ENCODE assay signal across 8 cellular contexts in genomic region chr19:55654323-55654832, GRCh38. TPM values are rescaled to one million over a fixed set of nuclear protein-coding genes. Genes with fewer than 3 reads are reported as not detected.
DNase-seq lines count a peak whose midpoint lies in the region; ATAC-seq, FAIRE-seq and TF ChIP-seq lines count a peak whose summit lies in the region.

No MANE protein-coding gene starts in this region.

- H3K9ac ChIP-seq in astrocyte (ENCODE audit: low read length) = peak overlapping the region; percentile 99

- H3K27ac ChIP-seq in astrocyte (ENCODE audit: low read depth, low read length) (peak overlapping the region; percentile 99), right atrium auricular region (peak overlapping the region; percentile 97 to 99), prostate gland (peak overlapping the region; percentile 98 to 99)

- peak; percentile 35 for ATAC-seq in GM18499 (IDR thresholded peaks at IDR 0.05; ENCODE audit: insufficient read depth, unreplicated experiment)
- peak; percentile 56 for ATAC-seq in HG02970 (IDR thresholded peaks at IDR 0.05; ENCODE audit: low FRiP score, unreplicated experiment)

- no peaks in the 10 kb centered on the region for H3K9me3 Mint-ChIP-seq in T-helper 2 cell treated with Interferon-gamma antibody and Interleukin-4, amounts not matched to agents 5 μg/mL and 100 μg/mL, for 36 hours
- no peaks in the 10 kb centered on the region for H3K9me3 Mint-ChIP-seq in astrocyte (ENCODE audit: unreplicated experiment)

- peak overlapping the region; percentile 89 for H3K4me3 Mint-ChIP-seq in T-helper 2 cell treated with Interferon-gamma antibody and Interleukin-4, amounts not matched to agents 5 μg/mL and 100 μg/mL, for 36 hours
- H3K4me3 Mint-ChIP-seq in astrocyte (ENCODE audit: unreplicated experiment) = peak overlapping the region; percentile 96

- peaks cover 31% of the 10 kb centered on the region for H3K36me3 Mint-ChIP-seq in T-helper 2 cell treated with Interferon-gamma antibody and Interleukin-4, amounts not matched to agents 5 μg/mL and 100 μg/mL, for 36 hours (ENCODE audit: low read depth)
- peaks cover 16% of the 10 kb centered on the region for H3K36me3 Mint-ChIP-seq in astrocyte (ENCODE audit: low read depth, unreplicated experiment)

- intact Hi-C loops in prostate gland (cut with DNase I) = loop anchor here (10.0 kb wide), 1 partner anchor 540 kb away; the partner anchor contains the start of gene PPP1R12C

- no peak for TF ChIP-seq POLR2A in prostate gland (IDR thresholded peaks at IDR 0.05)

- peak overlapping the region; percentile 96 for H3K27ac Mint-ChIP-seq in T-helper 2 cell treated with Interferon-gamma antibody and Interleukin-4, amounts not matched to agents 5 μg/mL and 100 μg/mL, for 36 hours
- H3K27ac Mint-ChIP-seq in astrocyte (ENCODE audit: unreplicated experiment) = peak overlapping the region; percentile 100

- H3K36me3 ChIP-seq in astrocyte (ENCODE audit: insufficient read depth, low read length) (no peaks in the 10 kb centered on the region), right atrium auricular region (peaks cover 3% of the 10 kb centered on the region), prostate gland (no peaks in the 10 kb centered on the region)

- H3K4me3 ChIP-seq in astrocyte (ENCODE audit: insufficient read depth, low read depth, low read length) = peak overlapping the region; percentile 95
- H3K4me3 ChIP-seq in right atrium auricular region = peak overlapping the region; percentile 63 to 88
- peak overlapping the region; percentile 88 to 94 for H3K4me3 ChIP-seq in prostate gland

- H3K27me3 ChIP-seq in astrocyte (ENCODE audit: insufficient read depth, low read length) (no peaks in the 10 kb centered on the region), right atrium auricular region (no peaks in the 10 kb centered on the region), prostate gland (replicated peaks; ENCODE audit: insufficient read depth) (no peaks in the 10 kb centered on the region)

- no peak for TF ChIP-seq CTCF in astrocyte (IDR thresholded peaks at IDR 0.05; ENCODE audit: insufficient read depth, low read depth, low read length)
- no peak for TF ChIP-seq CTCF in right atrium auricular region (IDR thresholded peaks at IDR 0.05)
- no peak for TF ChIP-seq CTCF in prostate gland (IDR thresholded peaks at IDR 0.05)

- H4K20me1 ChIP-seq in astrocyte (ENCODE audit: insufficient read depth, low read length) = peaks cover 40% of the 10 kb centered on the region

- peaks cover 46% of the 10 kb centered on the region for H3K79me2 ChIP-seq in astrocyte (ENCODE audit: insufficient read depth, low read length)

- H3K4me2 ChIP-seq in astrocyte (ENCODE audit: low read length) = peak overlapping the region; percentile 97

- H3K4me1 Mint-ChIP-seq in T-helper 2 cell treated with Interferon-gamma antibody and Interleukin-4, amounts not matched to agents 5 μg/mL and 100 μg/mL, for 36 hours (ENCODE audit: low read depth) = peaks cover 26% of the 10 kb centered on the region
- H3K4me1 Mint-ChIP-seq in astrocyte (ENCODE audit: low read depth, unreplicated experiment) = peaks cover 20% of the 10 kb centered on the region

- DNase-seq in NCI-H187 treated with DMSO at 0.1 percent for 48 hours (lab: John Stamatoyannopoulos, UW) = peak; percentile 96
- peak; percentile 99 for DNase-seq in T-helper 2 cell treated with Interferon-gamma antibody and Interleukin-4, amounts not matched to agents 5 μg/mL and 100 μg/mL, for 36 hours (ENCODE audit: low spot score)
- DNase-seq in astrocyte (ENCODE audit: low read depth) = peak; percentile 94
- peak; percentile 100 for DNase-seq in right atrium auricular region (ENCODE audit: low spot score)
- DNase-seq in prostate gland (ENCODE audit: low spot score) = peak; percentile 99
- DNase-seq in ureter (ENCODE audit: low spot score) = peak; percentile 100

- FAIRE-seq in astrocyte (lab: Jason Lieb, UNC) = peak; percentile 94

- under 1% methylated on average over 43 of the region's 49 CpGs for whole genome bisulfite sequencing in prostate gland

- peaks cover 26% of the 10 kb centered on the region for H3K4me1 ChIP-seq in astrocyte (ENCODE audit: insufficient read depth, low read length)
- H3K4me1 ChIP-seq in right atrium auricular region = peaks cover 0 to 49% of the 10 kb centered on the region in 2 donors
- H3K4me1 ChIP-seq in prostate gland (replicated peaks) = peaks cover 28% of the 10 kb centered on the region

- H2AFZ ChIP-seq in astrocyte (ENCODE audit: low read depth, low read length) = peak overlapping the region; percentile 96

- no peaks in the 10 kb centered on the region for H3K9me3 ChIP-seq in astrocyte (ENCODE audit: insufficient read depth, low read depth, low read length)
- H3K9me3 ChIP-seq in right atrium auricular region = no peaks in the 10 kb centered on the region
- H3K9me3 ChIP-seq in prostate gland = no peaks in the 10 kb centered on the region

- no peaks in the 10 kb centered on the region for H3K27me3 Mint-ChIP-seq in T-helper 2 cell treated with Interferon-gamma antibody and Interleukin-4, amounts not matched to agents 5 μg/mL and 100 μg/mL, for 36 hours (ENCODE audit: low read depth)
- H3K27me3 Mint-ChIP-seq in astrocyte (ENCODE audit: low read depth, unreplicated experiment) = no peaks in the 10 kb centered on the region

RNA-seq across cellular contexts. Expression of gene U2AF2, which starts 0.5 kb away (rescaled TPM):
- 183 and 194 TPM in 2 replicates for total RNA-seq in astrocyte
- 10 to 100 TPM; 39.0 to 61.0 TPM for total RNA-seq in right atrium auricular region
- total RNA-seq in prostate gland = 100 to 1,000 TPM in 1 of 2 donors, 10 to 100 TPM in 1; 99.2 to 224 TPM
- total RNA-seq in ureter = 195 TPM

RNA-seq across cellular contexts. Expression of gene CCDC106, which starts 6.4 kb away (rescaled TPM):
- 12.2 and 12.8 TPM in 2 replicates for total RNA-seq in astrocyte
- total RNA-seq in right atrium auricular region = 10 to 100 TPM; 19.1 to 30.0 TPM
- 10 to 100 TPM; 17.7 to 70.2 TPM for total RNA-seq in prostate gland
- 12.3 TPM for total RNA-seq in ureter

RNA-seq across cellular contexts. Expression of gene ZNF581, which starts 10.9 kb away (rescaled TPM):
- total RNA-seq in astrocyte (28.4 and 30.0 TPM in 2 replicates), right atrium auricular region (1 to 10 TPM; 7.5 to 8.6 TPM), prostate gland (10 to 100 TPM; 19.7 to 20.6 TPM), ureter (22.7 TPM)

RNA-seq across cellular contexts. Expression of gene ZNF580, which starts 13.6 kb away (rescaled TPM):
- 35.8 and 36.6 TPM in 2 replicates for total RNA-seq in astrocyte
- total RNA-seq in right atrium auricular region = 10 to 100 TPM; 15.3 to 26.2 TPM
- total RNA-seq in prostate gland = 10 to 100 TPM; 49.7 to 70.5 TPM
- 56.5 TPM for total RNA-seq in ureter

RNA-seq across cellular contexts. Expression of gene EPN1, which starts 20.6 kb away (rescaled TPM):
- total RNA-seq in astrocyte = 145 and 156 TPM in 2 replicates
- total RNA-seq in right atrium auricular region = 100 to 1,000 TPM; 179 to 187 TPM
- total RNA-seq in prostate gland = 100 to 1,000 TPM; 160 to 345 TPM
- 78.5 TPM for total RNA-seq in ureter

Comparison
In these comparisons a context has a peak if more than half of its experiments do, and no peak if none do; other contexts are left out.
1. Peak in every context shown above with its lines: DNase-seq, ATAC-seq, H3K4me3 ChIP-seq and H3K27ac ChIP-seq.